Comparison of ENCODE assay signal across 12 cellular contexts in the genomic region with DNA sequence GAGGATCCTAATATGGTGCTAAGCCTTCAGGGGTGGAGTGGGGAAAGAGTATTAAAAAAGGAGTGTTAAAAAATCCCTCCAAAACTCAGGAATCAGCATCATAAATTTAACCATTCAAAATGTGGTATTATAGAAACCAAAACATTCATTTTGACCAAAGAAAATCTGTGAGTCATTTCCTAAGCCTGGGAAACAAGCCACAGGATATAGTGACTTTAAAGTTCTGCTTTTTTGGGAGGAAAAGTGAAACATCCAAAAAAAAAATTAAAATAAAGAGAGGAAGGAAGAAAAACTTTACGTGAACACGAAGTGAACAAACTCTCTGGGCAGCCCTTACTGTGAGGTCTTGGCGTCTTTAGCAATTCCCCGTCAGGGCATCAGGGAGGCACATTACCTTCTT.
A peak's percentile ranks its signal among the peaks of the same experiment; 100 is the strongest.
DNase-seq lines count a peak whose midpoint lies in the region; ATAC-seq and TF ChIP-seq lines count a peak whose summit lies in the region.
"Had no signal": no experiment of that assay in that cellular context is flagged by ENCODE, and none has a peak within 500 bp of the region (broad histone marks: within the 10 kb centered on the region; RNA-seq: fewer than 3 reads in every experiment).

No MANE protein-coding gene starts in this region.

- peaks cover 6% of the 10 kb centered on the region for H3K79me1 ChIP-seq in mesenchymal stem cell (replicated peaks; ENCODE audit: low read length, poor library complexity, severe bottlenecking)

- no peak for ATAC-seq in naive thymus-derived CD8-positive, alpha-beta T cell
- ATAC-seq in GM19351 (IDR thresholded peaks at IDR 0.05; ENCODE audit: unreplicated experiment): no peak

- no peak overlapping the region for H2BK15ac ChIP-seq in mesenchymal stem cell (ENCODE audit: low read depth, poor library complexity, severe bottlenecking)

- H3K4me1 ChIP-seq in Caco-2 (peaks cover 51% of the 10 kb centered on the region), ascending aorta (no peaks in the 10 kb centered on the region), mesenchymal stem cell (ENCODE audit: control insufficient read depth, insufficient read depth, low read depth, low read length) (peaks cover 9% of the 10 kb centered on the region), testis (peaks cover 2% of the 10 kb centered on the region)
- peaks cover 23% of the 10 kb centered on the region for H3K4me1 ChIP-seq in effector memory CD4-positive, alpha-beta T cell (ENCODE audit: control insufficient read depth, insufficient read depth, low read length, poor library complexity, severe bottlenecking)

- peak overlapping the region in 1 of 2 experiments; percentile 34 for H2BK12ac ChIP-seq in mesenchymal stem cell (ENCODE audit: low read length in 2 of 2)

- H3K27ac Mint-ChIP-seq in Caco-2 (ENCODE audit: unreplicated experiment): peak overlapping the region; percentile 49
- no peak overlapping the region for H3K27ac Mint-ChIP-seq in naive thymus-derived CD8-positive, alpha-beta T cell

- POLR2A ChIA-PET in Caco-2 (lab: Charles Lee): no interaction called here
- POLR2A ChIA-PET in naive thymus-derived CD8-positive, alpha-beta T cell (lab: Charles Lee): no interaction called here

- H3K9me3 ChIP-seq in Caco-2 (no peaks in the 10 kb centered on the region), ascending aorta (no peaks in the 10 kb centered on the region), mesenchymal stem cell (ENCODE audit: control insufficient read depth, low read length) (no peaks in the 10 kb centered on the region), testis (no peaks in the 10 kb centered on the region)
- no peaks in the 10 kb centered on the region for H3K9me3 ChIP-seq in effector memory CD4-positive, alpha-beta T cell (ENCODE audit: control insufficient read depth, low read length)

- H3K23ac ChIP-seq in mesenchymal stem cell (ENCODE audit: low read length in 2 of 2): no peak overlapping the region

- peak overlapping the region in 1 of 2 experiments; percentile 60 for H3K18ac ChIP-seq in mesenchymal stem cell (ENCODE audit: low read depth in 1 of 2, low read length in 2 of 2)

- CTCF ChIA-PET in Caco-2 (lab: Charles Lee): no interaction called here

- no peak overlapping the region for H2AK5ac ChIP-seq in mesenchymal stem cell (ENCODE audit: low read length, severe bottlenecking)

- no peak for TF ChIP-seq POLR2A in testis (IDR thresholded peaks at IDR 0.05)

- H4K8ac ChIP-seq in mesenchymal stem cell (ENCODE audit: low read length): peak overlapping the region; percentile 80

- no peaks in the 10 kb centered on the region for H3K27me3 Mint-ChIP-seq in Caco-2 (ENCODE audit: insufficient read depth, unreplicated experiment)
- no peaks in the 10 kb centered on the region for H3K27me3 Mint-ChIP-seq in naive thymus-derived CD8-positive, alpha-beta T cell

- BruUV-seq in Caco-2 (replicated peaks; lab: Mats Ljungman, UMichigan): no TSS peak

- no peak for DNase-seq in Caco-2
- DNase-seq in M059J (ENCODE audit: low read depth): peak; percentile 81
- DNase-seq in ascending aorta (ENCODE audit: low spot score in 2 of 2): no peak
- DNase-seq in mesenchymal stem cell: peak; percentile 37
- DNase-seq in naive thymus-derived CD8-positive, alpha-beta T cell: no peak
- DNase-seq in testis: no peak
- DNase-seq in effector memory CD4-positive, alpha-beta T cell: no peak
- DNase-seq: DMS79; stimulated activated CD4-positive, alpha-beta T cell treated with anti-CD3 and anti-CD28 coated beads, Interleukin-4, amount 100 ng/mL, for 1 hour had no signal

- no peak overlapping the region for H3K4ac ChIP-seq in mesenchymal stem cell (ENCODE audit: low read depth in 1 of 2, low read length in 2 of 2)

- H3K36me3 ChIP-seq in Caco-2 (ENCODE audit: control insufficient read depth, insufficient read depth, low read length) (no peaks in the 10 kb centered on the region; the same call in 1 of the 2 replicates), ascending aorta (no peaks in the 10 kb centered on the region), mesenchymal stem cell (ENCODE audit: control insufficient read depth in 1 of 2, insufficient read depth in 2 of 2, low read depth in 1 of 2, low read length in 2 of 2) (peaks cover 19 to 76% of the 10 kb centered on the region in 2 experiments), testis (ENCODE audit: low read depth, missing control alignments) (no peaks in the 10 kb centered on the region)
- H3K36me3 ChIP-seq in effector memory CD4-positive, alpha-beta T cell (ENCODE audit: control insufficient read depth, insufficient read depth, low read length): peaks cover 25% of the 10 kb centered on the region

- H2BK120ac ChIP-seq in mesenchymal stem cell (ENCODE audit: low read depth, low read length): no peak overlapping the region

- no peak overlapping the region for H2BK5ac ChIP-seq in mesenchymal stem cell (ENCODE audit: low read depth, low read length, poor library complexity, severe bottlenecking)

- H3K14ac ChIP-seq in mesenchymal stem cell (ENCODE audit: low read length in 2 of 2): no peak overlapping the region

- H3K9ac ChIP-seq in mesenchymal stem cell (ENCODE audit: low read length): peak overlapping the region; percentile 65

- H3K9me3 Mint-ChIP-seq in Caco-2 (ENCODE audit: unreplicated experiment): no peaks in the 10 kb centered on the region
- no peaks in the 10 kb centered on the region for H3K9me3 Mint-ChIP-seq in naive thymus-derived CD8-positive, alpha-beta T cell

- TF ChIP-seq CTCF in Caco-2 (IDR thresholded peaks at IDR 0.05; ENCODE audit: insufficient read depth in 1 of 2, low read depth in 1 of 2, low read length in 1 of 2, severe bottlenecking in 1 of 2, unreplicated experiment in 1 of 2): no peak
- TF ChIP-seq CTCF in ascending aorta (IDR thresholded peaks at IDR 0.05): no peak
- no peak for TF ChIP-seq CTCF in testis (IDR thresholded peaks at IDR 0.05)

- peak overlapping the region; percentile 23 to 43 for H3K27ac ChIP-seq in ascending aorta
- no peak overlapping the region for H3K27ac ChIP-seq in mesenchymal stem cell (ENCODE audit: low read length, poor library complexity, severe bottlenecking)
- no peak overlapping the region for H3K27ac ChIP-seq in testis
- H3K27ac ChIP-seq in effector memory CD4-positive, alpha-beta T cell (ENCODE audit: insufficient read depth, low read length, poor library complexity, severe bottlenecking): no peak overlapping the region
- H3K27ac ChIP-seq: HL-60 had no signal

- H3K27me3 ChIP-seq in Caco-2 (replicated peaks; ENCODE audit: control insufficient read depth, insufficient read depth, low read length): no peaks in the 10 kb centered on the region
- H3K27me3 ChIP-seq in ascending aorta: no peaks in the 10 kb centered on the region
- H3K27me3 ChIP-seq in mesenchymal stem cell (ENCODE audit: control insufficient read depth in 1 of 2, insufficient read depth in 1 of 2, low read length in 2 of 2): no peaks in the 10 kb centered on the region
- no peaks in the 10 kb centered on the region for H3K27me3 ChIP-seq in testis
- no peaks in the 10 kb centered on the region for H3K27me3 ChIP-seq in effector memory CD4-positive, alpha-beta T cell (replicated peaks; ENCODE audit: control insufficient read depth, insufficient read depth, low read length, poor library complexity, severe bottlenecking)

- H3K4me3 Mint-ChIP-seq in Caco-2 (ENCODE audit: unreplicated experiment): no peak overlapping the region
- H3K4me3 Mint-ChIP-seq in naive thymus-derived CD8-positive, alpha-beta T cell: no peak overlapping the region

- WGBS in mesenchymal stem cell: 56% methylated on average over 4 of the region's 4 CpGs
- WGBS in testis, 2 donors: 79 to 84% methylated on average over 4 of the region's 4 CpGs

- no peak overlapping the region for H2AFZ ChIP-seq in mesenchymal stem cell (ENCODE audit: low read depth, low read length)

- H3K4me2 ChIP-seq in mesenchymal stem cell (ENCODE audit: low read length, poor library complexity, severe bottlenecking): no peak overlapping the region

- no peak overlapping the region for H4K91ac ChIP-seq in mesenchymal stem cell (ENCODE audit: low read length)

- H3K4me3 ChIP-seq in Caco-2 (ENCODE audit: low read depth, low read length) (no peak overlapping the region), ascending aorta (no peak overlapping the region), mesenchymal stem cell (ENCODE audit: insufficient read depth in 1 of 2, low read depth in 1 of 2, low read length in 2 of 2) (no peak overlapping the region), testis (no peak overlapping the region)
- H3K4me3 ChIP-seq in effector memory CD4-positive, alpha-beta T cell (ENCODE audit: insufficient read depth, low read depth, low read length, poor library complexity, severe bottlenecking): no peak overlapping the region
- H3K4me3 ChIP-seq: coronary artery had no signal

- intact Hi-C loops in Caco-2 (cut with micrococcal nuclease; ENCODE audit: unreplicated experiment) (no loop called here), ascending aorta (cut with DNase I) (no loop called here), testis (cut with DNase I; ENCODE audit: low total_unique reads) (no loop called here)

- peaks cover 19% of the 10 kb centered on the region for H3K4me1 Mint-ChIP-seq in Caco-2 (ENCODE audit: low read depth, unreplicated experiment)
- H3K4me1 Mint-ChIP-seq in naive thymus-derived CD8-positive, alpha-beta T cell: peaks cover 15 to 64% (median 28%) of the 10 kb centered on the region in 4 donors

- H3K36me3 Mint-ChIP-seq in Caco-2 (ENCODE audit: insufficient read depth, unreplicated experiment): peaks cover 24% of the 10 kb centered on the region
- peaks cover 0 to 27% (median 14%) of the 10 kb centered on the region in 3 donors for H3K36me3 Mint-ChIP-seq in naive thymus-derived CD8-positive, alpha-beta T cell

Comparison
In these comparisons a context has a peak if more than half of its experiments do, and no peak if none do; other contexts are left out.
1. DNase-seq: peak in M059J (single experiment) and mesenchymal stem cell (single experiment); none in Caco-2 (0 of 2), ascending aorta (0 of 2), naive thymus-derived CD8-positive, alpha-beta T cell (0 of 10), testis (single experiment) and effector memory CD4-positive, alpha-beta T cell (0 of 3).
2. H3K27ac ChIP-seq: peak in ascending aorta (2 of 2); none in mesenchymal stem cell (single experiment), testis (0 of 2) and effector memory CD4-positive, alpha-beta T cell (single experiment).